ENCODE assay signal across 11 cellular contexts in the genomic region with DNA sequence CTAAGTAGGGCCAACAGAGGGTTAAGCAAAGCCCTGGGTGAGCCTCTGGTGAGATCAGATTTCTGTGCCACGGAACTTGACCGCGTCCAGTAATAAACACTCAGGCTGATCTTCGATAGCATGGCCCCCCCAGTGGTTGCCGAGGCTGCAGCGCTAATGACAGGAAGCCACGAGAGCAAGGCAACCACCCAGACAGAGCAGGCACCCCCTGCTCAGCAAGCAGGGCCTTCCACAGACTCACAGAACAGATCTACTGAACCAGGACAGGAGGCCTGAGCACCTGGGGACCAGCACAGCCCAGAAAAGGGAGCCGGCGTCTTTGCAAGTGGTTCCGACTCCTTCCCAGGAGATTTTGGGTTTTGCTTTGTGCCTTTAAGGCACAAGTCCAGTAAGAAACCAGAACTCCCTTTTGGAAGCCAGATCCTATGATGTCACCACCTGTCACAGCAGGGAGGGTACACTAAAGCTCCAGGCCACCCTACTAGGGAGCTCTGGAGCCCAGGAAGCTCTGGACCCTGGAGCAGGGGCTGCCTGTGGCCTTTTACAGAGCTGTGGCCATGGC. TPM values are rescaled to one million over a fixed set of nuclear protein-coding genes. Genes with fewer than 3 reads are reported as not detected.
DNase-seq lines count a peak whose midpoint lies in the region; ATAC-seq and TF ChIP-seq lines count a peak whose summit lies in the region.
"Had no signal": no experiment of that assay in that cellular context is flagged by ENCODE, and none has a peak within 500 bp of the region (broad histone marks: within the 10 kb centered on the region; RNA-seq: fewer than 3 reads in every experiment).

No MANE protein-coding gene starts in this region.

- H3K4me1 ChIP-seq in CD8-positive, alpha-beta memory T cell (ENCODE audit: insufficient read depth, low read length) = peaks cover 98% of the 10 kb centered on the region
- H3K4me1 ChIP-seq in HUES64 (ENCODE audit: insufficient read depth, low read length) = peaks cover 12% of the 10 kb centered on the region; the same call in 1 of the 2 replicates

- peak overlapping the region; percentile 68 for H3K27ac ChIP-seq in CD8-positive, alpha-beta memory T cell (ENCODE audit: low read depth, low read length)
- peak overlapping the region; percentile 18; the same call in 1 of the 2 replicates for H3K27ac ChIP-seq in HUES64 (ENCODE audit: low read depth, low read length)
- H3K27ac ChIP-seq: lower lobe of right lung, PC-9 had no signal

- no peaks in the 10 kb centered on the region for H3K27me3 ChIP-seq in CD8-positive, alpha-beta memory T cell (ENCODE audit: insufficient read depth, low read length, poor library complexity, severe bottlenecking)
- no peaks in the 10 kb centered on the region for H3K27me3 ChIP-seq in HUES64 (ENCODE audit: insufficient read depth, low read length)

- peak overlapping the region; percentile 76 to 94 (median 84) for H3K4me3 Mint-ChIP-seq in CD8-positive, alpha-beta memory T cell
- H3K4me3 Mint-ChIP-seq in activated naive CD8-positive, alpha-beta T cell treated with anti-CD3 and anti-CD28 coated beads for 36 hours = peak overlapping the region; percentile 68
- peak overlapping the region; percentile 58 for H3K4me3 Mint-ChIP-seq in nephron progenitor cell

- H3K9me3 Mint-ChIP-seq in CD8-positive, alpha-beta memory T cell = no peaks in the 10 kb centered on the region
- no peaks in the 10 kb centered on the region for H3K9me3 Mint-ChIP-seq in activated naive CD8-positive, alpha-beta T cell treated with anti-CD3 and anti-CD28 coated beads for 36 hours
- no peaks in the 10 kb centered on the region for H3K9me3 Mint-ChIP-seq in nephron progenitor cell

- peaks cover 0 to 7% of the 10 kb centered on the region in 2 donors for H3K27me3 Mint-ChIP-seq in CD8-positive, alpha-beta memory T cell
- H3K27me3 Mint-ChIP-seq in activated naive CD8-positive, alpha-beta T cell treated with anti-CD3 and anti-CD28 coated beads for 36 hours = no peaks in the 10 kb centered on the region
- peaks cover 20% of the 10 kb centered on the region for H3K27me3 Mint-ChIP-seq in nephron progenitor cell (ENCODE audit: low read depth, poor library complexity)

- DNase-seq in CD8-positive, alpha-beta memory T cell = peak; percentile 37 to 88 (median 49)
- peak; percentile 57 for DNase-seq in activated naive CD8-positive, alpha-beta T cell treated with anti-CD3 and anti-CD28 coated beads for 36 hours
- DNase-seq in nephron progenitor cell (peak; percentile 44), AG08396 (ENCODE audit: low spot score) (no peak), SKM-1 (lab: John Stamatoyannopoulos, UW; ENCODE audit: unreplicated experiment) (no peak)
- DNase-seq: glutamatergic neuron, NCI-H2029 treated with DMSO at 0.1 percent for 48 hours, PC-9 had no signal

- peak overlapping the region; percentile 39 for H3K4me3 ChIP-seq in CD8-positive, alpha-beta memory T cell (ENCODE audit: low read length)
- H3K4me3 ChIP-seq in HUES64 (ENCODE audit: low read length) = no peak overlapping the region
- H3K4me3 ChIP-seq: lower lobe of right lung, PC-9 had no signal

- peaks cover 95 to 98% (median 95%) of the 10 kb centered on the region in 3 donors for H3K4me1 Mint-ChIP-seq in CD8-positive, alpha-beta memory T cell
- peaks cover 88% of the 10 kb centered on the region for H3K4me1 Mint-ChIP-seq in activated naive CD8-positive, alpha-beta T cell treated with anti-CD3 and anti-CD28 coated beads for 36 hours
- H3K4me1 Mint-ChIP-seq in nephron progenitor cell = peaks cover 71% of the 10 kb centered on the region

- no peaks in the 10 kb centered on the region for H3K9me3 ChIP-seq in CD8-positive, alpha-beta memory T cell (ENCODE audit: low read length)
- no peaks in the 10 kb centered on the region for H3K9me3 ChIP-seq in HUES64 (ENCODE audit: insufficient read depth, low read depth, low read length)
- H3K9me3 ChIP-seq: lower lobe of right lung had no signal

- peaks cover 31% of the 10 kb centered on the region for H3K36me3 ChIP-seq in CD8-positive, alpha-beta memory T cell (ENCODE audit: insufficient read depth, low read length)
- H3K36me3 ChIP-seq in HUES64 (ENCODE audit: insufficient read depth, low read length) = no peaks in the 10 kb centered on the region
- H3K36me3 ChIP-seq: lower lobe of right lung had no signal

- TF ChIP-seq CTCF in nephron progenitor cell (IDR thresholded peaks at IDR 0.05) = no peak

- no peak overlapping the region for H3K9ac ChIP-seq in HUES64 (ENCODE audit: low read depth, low read length)

- CTCF ChIA-PET in CD8-positive, alpha-beta memory T cell (lab: Charles Lee) = interaction anchor here (0.7 to 25.1 kb wide), 15 partner anchors 11 to 297 kb away, joined by 3 to 532 read pairs (median 7); partner anchors contain the start of gene BCL11B

- H3K27ac Mint-ChIP-seq in CD8-positive, alpha-beta memory T cell = peak overlapping the region; percentile 97 to 100 (median 99)
- H3K27ac Mint-ChIP-seq in activated naive CD8-positive, alpha-beta T cell treated with anti-CD3 and anti-CD28 coated beads for 36 hours = peak overlapping the region; percentile 96
- no peak overlapping the region for H3K27ac Mint-ChIP-seq in nephron progenitor cell

- no peak for ATAC-seq in GM18502 (IDR thresholded peaks at IDR 0.05; ENCODE audit: poor library complexity, unreplicated experiment)

- POLR2A ChIA-PET in CD8-positive, alpha-beta memory T cell (lab: Charles Lee) = interaction anchor here (0.7 to 10.3 kb wide), 15 partner anchors 8 to 1091 kb away, joined by 3 to 169 read pairs (median 7); partner anchors contain the start of gene BCL11B

- peaks cover 5 to 67% (median 25%) of the 10 kb centered on the region in 3 donors for H3K36me3 Mint-ChIP-seq in CD8-positive, alpha-beta memory T cell
- H3K36me3 Mint-ChIP-seq in activated naive CD8-positive, alpha-beta T cell treated with anti-CD3 and anti-CD28 coated beads for 36 hours = peaks cover 53% of the 10 kb centered on the region
- H3K36me3 Mint-ChIP-seq in nephron progenitor cell (ENCODE audit: low read depth) = peaks cover 4% of the 10 kb centered on the region

- WGBS in HUES64 = 82% methylated on average over 10 of the region's 10 CpGs

RNA-seq across cellular contexts. Expression of gene BCL11B, which starts 42.3 kb away (rescaled TPM):
- 10 to 100 TPM; 42.0 to 42.5 TPM for total RNA-seq in CD8-positive, alpha-beta memory T cell
- 9.7 TPM for polyA plus RNA-seq in CD8-positive, alpha-beta memory T cell
- polyA plus RNA-seq in HUES64 (2013, experiment 1 of 2) = 1.2 TPM
- polyA plus RNA-seq in HUES64 (2013, experiment 2 of 2) = 1.1 TPM
- 10 to 100 TPM; 38.9 to 40.3 TPM for total RNA-seq in activated naive CD8-positive, alpha-beta T cell treated with anti-CD3 and anti-CD28 coated beads for 36 hours
- total RNA-seq: PC-9 had no signal

Comparison
In these comparisons a context has a peak if more than half of its experiments do, and no peak if none do; other contexts are left out.
1. DNase-seq: peak in CD8-positive, alpha-beta memory T cell (5 of 5), activated naive CD8-positive, alpha-beta T cell treated with anti-CD3 and anti-CD28 coated beads for 36 hours (single experiment) and nephron progenitor cell (single experiment); none in AG08396 (single experiment) and SKM-1 (single experiment).
2. Peak in every context shown above with its lines, with median percentiles within 50 percentile points of each other: H3K4me3 Mint-ChIP-seq.